ENCODE assay signal across 16 cellular contexts in the genomic region with DNA sequence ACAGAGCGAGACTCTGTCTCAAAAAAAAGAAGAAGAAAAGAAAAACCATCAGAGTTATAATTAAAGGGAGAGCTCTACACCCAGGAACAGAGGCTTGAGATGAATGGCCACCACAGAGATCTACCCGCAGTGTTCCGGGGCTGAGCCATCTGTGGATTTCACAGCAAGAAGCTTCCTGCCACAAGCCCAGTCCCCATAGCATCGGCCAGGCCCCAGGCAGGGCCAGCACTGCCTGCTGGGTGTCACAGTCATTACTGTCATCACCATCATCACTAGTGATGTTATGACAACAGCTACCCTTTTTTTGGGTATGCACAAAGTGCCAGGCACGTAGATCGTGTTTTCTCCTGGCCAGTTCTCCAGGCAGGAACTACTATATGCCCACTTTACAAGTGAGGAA.
DNase-seq lines count a peak whose midpoint lies in the region; ATAC-seq and TF ChIP-seq lines count a peak whose summit lies in the region.
"Had no signal": no experiment of that assay in that cellular context is flagged by ENCODE, and none has a peak within 500 bp of the region (broad histone marks: within the 10 kb centered on the region; RNA-seq: fewer than 3 reads in every experiment).

No MANE protein-coding gene starts in this region.

- H3K4me3 Mint-ChIP-seq in chondrocyte (ENCODE audit: unreplicated experiment): no peak overlapping the region
- no peak overlapping the region for H3K4me3 Mint-ChIP-seq in natural killer cell treated with Interleukin-12 subunit alpha and Interleukin-12 subunit beta and Interleukin-15 and Interleukin-18, amount 100 ng/mL, for 72 hours
- H3K4me3 Mint-ChIP-seq: B cell; CD4-positive, alpha-beta memory T cell had no signal

- no peak overlapping the region for H3K27ac ChIP-seq in coronary artery
- no peak overlapping the region for H3K27ac ChIP-seq in osteoblast (ENCODE audit: low read depth, low read length)
- H3K27ac ChIP-seq: C4-2B, GM23248, HL-60 had no signal

- DNase-seq in G401 (ENCODE audit: low spot score) (peak; percentile 35), NCI-H69 (lab: John Stamatoyannopoulos, UW) (peak; percentile 4), chondrocyte (ENCODE audit: low spot score) (no peak), coronary artery (ENCODE audit: low spot score) (no peak), osteoblast (ENCODE audit: insufficient read length, low spot score, missing footprints) (no peak), NCI-H187 treated with DMSO at 0.1 percent for 48 hours (lab: John Stamatoyannopoulos, UW) (no peak)
- no peak for DNase-seq in natural killer cell treated with Interleukin-12 subunit alpha and Interleukin-12 subunit beta and Interleukin-15 and Interleukin-18, amount 100 ng/mL, for 72 hours (ENCODE audit: low spot score)
- DNase-seq: CD4-positive, alpha-beta memory T cell; DMS79 treated with DMSO at 0.1 percent for 48 hours; EL; GF-D8; GM23248 had no signal

- no peaks in the 10 kb centered on the region for H3K79me2 ChIP-seq in osteoblast (ENCODE audit: insufficient read depth, low read length)

- ATAC-seq in natural killer cell treated with Interleukin-12 subunit alpha and Interleukin-12 subunit beta and Interleukin-15 and Interleukin-18, amount 100 ng/mL, for 72 hours: peak; percentile 84 to 85
- ATAC-seq: HCT116 had no signal

- in situ Hi-C loops in G401 (cut with HindIII; ENCODE audit: low sequenced_read_pairs): no loop called here

- no peaks in the 10 kb centered on the region for H3K4me1 ChIP-seq in osteoblast (ENCODE audit: insufficient read depth, low read length)

- H3K4me3 ChIP-seq in coronary artery: no peak overlapping the region
- no peak overlapping the region for H3K4me3 ChIP-seq in osteoblast (ENCODE audit: insufficient read depth, low read length)
- H3K4me3 ChIP-seq: GM23248 had no signal

- H3K4me2 ChIP-seq in osteoblast (ENCODE audit: insufficient read depth, low read length): no peak overlapping the region

- H3K27me3 Mint-ChIP-seq in chondrocyte (ENCODE audit: low read depth): no peaks in the 10 kb centered on the region
- H3K27me3 Mint-ChIP-seq in natural killer cell treated with Interleukin-12 subunit alpha and Interleukin-12 subunit beta and Interleukin-15 and Interleukin-18, amount 100 ng/mL, for 72 hours: no peaks in the 10 kb centered on the region

- no peaks in the 10 kb centered on the region for H3K27me3 ChIP-seq in osteoblast (ENCODE audit: insufficient read depth, low read length)

- no peaks in the 10 kb centered on the region for H3K36me3 ChIP-seq in osteoblast (ENCODE audit: insufficient read depth, low read length)

- H3K4me1 Mint-ChIP-seq in chondrocyte (ENCODE audit: low read depth): no peaks in the 10 kb centered on the region
- H3K4me1 Mint-ChIP-seq in natural killer cell treated with Interleukin-12 subunit alpha and Interleukin-12 subunit beta and Interleukin-15 and Interleukin-18, amount 100 ng/mL, for 72 hours (ENCODE audit: low read depth in 2 of 2): no peaks in the 10 kb centered on the region
- H3K4me1 Mint-ChIP-seq: B cell; CD4-positive, alpha-beta memory T cell had no signal

- H2AFZ ChIP-seq in osteoblast (ENCODE audit: low read length): no peak overlapping the region
- H2AFZ ChIP-seq: GM23248 had no signal

- H4K20me1 ChIP-seq in osteoblast (ENCODE audit: insufficient read depth, low read length): no peaks in the 10 kb centered on the region

- H3K27ac Mint-ChIP-seq in chondrocyte (ENCODE audit: unreplicated experiment): peak overlapping the region; percentile 49
- H3K27ac Mint-ChIP-seq in natural killer cell treated with Interleukin-12 subunit alpha and Interleukin-12 subunit beta and Interleukin-15 and Interleukin-18, amount 100 ng/mL, for 72 hours: peak overlapping the region in 1 of 2 donors; percentile 15
- H3K27ac Mint-ChIP-seq: B cell; CD4-positive, alpha-beta memory T cell had no signal

- TF ChIP-seq CTCF in chondrocyte (IDR thresholded peaks at IDR 0.05): no peak
- TF ChIP-seq CTCF in coronary artery (IDR thresholded peaks at IDR 0.05): no peak
- no peak for TF ChIP-seq CTCF in osteoblast (IDR thresholded peaks at IDR 0.05; ENCODE audit: extremely low read depth, low read depth, low read length)

- no peaks in the 10 kb centered on the region for H3K9me3 ChIP-seq in osteoblast (ENCODE audit: low read depth, low read length)

- H3K9me3 Mint-ChIP-seq in chondrocyte (ENCODE audit: low read depth): no peaks in the 10 kb centered on the region
- no peaks in the 10 kb centered on the region for H3K9me3 Mint-ChIP-seq in natural killer cell treated with Interleukin-12 subunit alpha and Interleukin-12 subunit beta and Interleukin-15 and Interleukin-18, amount 100 ng/mL, for 72 hours
- H3K9me3 Mint-ChIP-seq: CD4-positive, alpha-beta memory T cell had no signal

- no peaks in the 10 kb centered on the region for H3K36me3 Mint-ChIP-seq in chondrocyte (ENCODE audit: low read depth)
- no peaks in the 10 kb centered on the region for H3K36me3 Mint-ChIP-seq in natural killer cell treated with Interleukin-12 subunit alpha and Interleukin-12 subunit beta and Interleukin-15 and Interleukin-18, amount 100 ng/mL, for 72 hours
- H3K36me3 Mint-ChIP-seq: CD4-positive, alpha-beta memory T cell had no signal

Comparison
In these comparisons a context has a peak if more than half of its experiments do, and no peak if none do; other contexts are left out.
1. DNase-seq: peak in G401 (single experiment) and NCI-H69 (single experiment); none in chondrocyte (single experiment), natural killer cell treated with Interleukin-12 subunit alpha and Interleukin-12 subunit beta and Interleukin-15 and Interleukin-18, amount 100 ng/mL, for 72 hours (single experiment), coronary artery (single experiment), osteoblast (single experiment) and NCI-H187 treated with DMSO at 0.1 percent for 48 hours (single experiment).